ENCODE assay signal across 8 cellular contexts in the genomic region with DNA sequence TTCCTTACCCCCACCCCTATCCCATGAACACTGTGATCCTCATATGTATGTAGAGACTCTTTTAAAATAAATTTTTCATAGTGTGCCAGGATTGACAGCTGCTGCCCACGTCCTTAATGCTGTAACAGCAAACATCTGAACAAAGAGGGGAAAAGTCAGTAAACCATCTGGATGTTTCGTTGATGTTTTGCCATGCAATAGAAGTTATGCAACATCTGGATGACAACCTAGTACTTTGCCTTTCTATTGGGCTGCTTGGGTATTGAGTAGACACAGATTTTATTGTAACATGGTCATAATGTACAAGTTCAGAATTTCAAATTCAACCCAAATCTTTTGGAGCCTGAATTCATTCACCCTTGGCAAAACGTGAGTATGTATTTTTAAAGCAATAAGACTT.
"Had no signal": no experiment of that assay in that cellular context is flagged by ENCODE, and none has a peak within 500 bp of the region (broad histone marks: within the 10 kb centered on the region; RNA-seq: fewer than 3 reads in every experiment).

No MANE protein-coding gene starts in this region.

- H2AFZ ChIP-seq: GM23338 had no signal

- H3K9me3 ChIP-seq: HAP-1 had no signal

- FAIRE-seq: H1, HepG2 had no signal

- H3K4me3 ChIP-seq: GM23338, HAP-1 had no signal

- ATAC-seq: GM23338, HCT116, HepG2 had no signal

- H3K4me2 ChIP-seq: GM23338 had no signal

- H3K36me3 ChIP-seq: HAP-1 had no signal

- DNase-seq: H7, HFFc6 had no signal

- H3K27ac ChIP-seq: HL-60 had no signal

- H3K4me1 ChIP-seq: HAP-1 had no signal
